In genomic region chr5:33829430-33829829, GRCh38 we compare ENCODE assay signal across 21 cellular contexts.
"Had no signal": no experiment of that assay in that cellular context is flagged by ENCODE, and none has a peak within 500 bp of the region (broad histone marks: within the 10 kb centered on the region; RNA-seq: fewer than 3 reads in every experiment).

No MANE protein-coding gene starts in this region.

- H3K9me3 Mint-ChIP-seq: activated CD4-positive, alpha-beta memory T cell treated with anti-CD3 and anti-CD28 coated beads, Interleukin-2, amount 10 ng/mL, durations not matched to agents 7 days and 5 days; activated CD4-positive, alpha-beta T cell treated with anti-CD3 and anti-CD28 coated beads, Interleukin-2, amount 10 ng/mL, durations not matched to agents 24 days and 14 days; activated naive CD4-positive, alpha-beta T cell treated with anti-CD3 and anti-CD28 coated beads, Interleukin-2, amount 50 U/mL, for 24 hours; activated T-helper 1 cell treated with anti-CD3 and anti-CD28 coated beads, Interleukin-12 subunit alpha, Interleukin-12 subunit beta, Interleukin-2, Interleukin-4 antibody, amounts not matched to agents 30 ng/mL and 10 ng/mL and 1 ng/mL, durations not matched to agents 14 hours and 24 hours and 36 hours; endodermal cell; naive thymus-derived CD8-positive, alpha-beta T cell; stimulated activated effector memory CD8-positive, alpha-beta T cell treated with anti-CD3 and anti-CD28 coated beads, Interleukin-12 subunit alpha, Interleukin-12 subunit beta, amount 100 ng/mL, for 72 hours; T-cell; T-helper 2 cell treated with Interferon-gamma antibody and Interleukin-4, amounts not matched to agents 5 μg/mL and 100 μg/mL, for 36 hours had no signal

- DNase-seq: activated CD4-positive, alpha-beta memory T cell treated with anti-CD3 and anti-CD28 coated beads, Interleukin-2, amount 10 ng/mL, durations not matched to agents 7 days and 5 days; activated CD4-positive, alpha-beta T cell treated with anti-CD3 and anti-CD28 coated beads, Interleukin-2, amount 10 ng/mL, durations not matched to agents 24 days and 14 days; activated gamma-delta T cell; adrenal gland; colonic mucosa; endodermal cell; foreskin melanocyte; head of caudate nucleus; islet precursor cell; left colon; naive thymus-derived CD8-positive, alpha-beta T cell; ovary; stimulated activated CD4-positive, alpha-beta T cell treated with anti-CD3 and anti-CD28 coated beads, Interleukin-1b, Interleukin-23, amount 100 ng/mL, for 48 hours; stomach; T-cell; trophoblast cell had no signal

- H3K36me3 Mint-ChIP-seq: activated naive CD4-positive, alpha-beta T cell treated with anti-CD3 and anti-CD28 coated beads, Interleukin-2, amount 50 U/mL, for 24 hours; naive thymus-derived CD8-positive, alpha-beta T cell; stimulated activated effector memory CD8-positive, alpha-beta T cell treated with anti-CD3 and anti-CD28 coated beads, Interleukin-12 subunit alpha, Interleukin-12 subunit beta, amount 100 ng/mL, for 72 hours; T-cell had no signal

- ATAC-seq: activated CD4-positive, CD25-positive, alpha-beta regulatory T cell treated with anti-CD3 and anti-CD28 coated beads, Interleukin-2, amount 50 U/mL, for 24 hours; left colon; naive thymus-derived CD8-positive, alpha-beta T cell; stimulated activated effector memory CD8-positive, alpha-beta T cell treated with anti-CD3 and anti-CD28 coated beads, Interleukin-12 subunit alpha, Interleukin-12 subunit beta, amount 100 ng/mL, for 72 hours; T-cell had no signal

- H3K27ac Mint-ChIP-seq: activated CD4-positive, alpha-beta memory T cell treated with anti-CD3 and anti-CD28 coated beads, Interleukin-2, amount 10 ng/mL, durations not matched to agents 7 days and 5 days; activated CD4-positive, alpha-beta T cell treated with anti-CD3 and anti-CD28 coated beads, Interleukin-2, amount 10 ng/mL, durations not matched to agents 24 days and 14 days; activated naive CD4-positive, alpha-beta T cell treated with anti-CD3 and anti-CD28 coated beads, Interleukin-2, amount 50 U/mL, for 24 hours; activated T-helper 1 cell treated with anti-CD3 and anti-CD28 coated beads, Interleukin-12 subunit alpha, Interleukin-12 subunit beta, Interleukin-2, Interleukin-4 antibody, amounts not matched to agents 30 ng/mL and 10 ng/mL and 1 ng/mL, durations not matched to agents 14 hours and 24 hours and 36 hours; endodermal cell; naive thymus-derived CD8-positive, alpha-beta T cell; stimulated activated effector memory CD8-positive, alpha-beta T cell treated with anti-CD3 and anti-CD28 coated beads, Interleukin-12 subunit alpha, Interleukin-12 subunit beta, amount 100 ng/mL, for 72 hours; T-cell; T-helper 2 cell treated with Interferon-gamma antibody and Interleukin-4, amounts not matched to agents 5 μg/mL and 100 μg/mL, for 36 hours had no signal

- H3K4me3 Mint-ChIP-seq: activated CD4-positive, alpha-beta memory T cell treated with anti-CD3 and anti-CD28 coated beads, Interleukin-2, amount 10 ng/mL, durations not matched to agents 7 days and 5 days; activated CD4-positive, alpha-beta T cell treated with anti-CD3 and anti-CD28 coated beads, Interleukin-2, amount 10 ng/mL, durations not matched to agents 24 days and 14 days; activated naive CD4-positive, alpha-beta T cell treated with anti-CD3 and anti-CD28 coated beads, Interleukin-2, amount 50 U/mL, for 24 hours; activated T-helper 1 cell treated with anti-CD3 and anti-CD28 coated beads, Interleukin-12 subunit alpha, Interleukin-12 subunit beta, Interleukin-2, Interleukin-4 antibody, amounts not matched to agents 30 ng/mL and 10 ng/mL and 1 ng/mL, durations not matched to agents 14 hours and 24 hours and 36 hours; endodermal cell; naive thymus-derived CD8-positive, alpha-beta T cell; stimulated activated effector memory CD8-positive, alpha-beta T cell treated with anti-CD3 and anti-CD28 coated beads, Interleukin-12 subunit alpha, Interleukin-12 subunit beta, amount 100 ng/mL, for 72 hours; T-cell; T-helper 2 cell treated with Interferon-gamma antibody and Interleukin-4, amounts not matched to agents 5 μg/mL and 100 μg/mL, for 36 hours had no signal

- H3K27me3 Mint-ChIP-seq: activated naive CD4-positive, alpha-beta T cell treated with anti-CD3 and anti-CD28 coated beads, Interleukin-2, amount 50 U/mL, for 24 hours had no signal

- H3K4me1 Mint-ChIP-seq: activated CD4-positive, alpha-beta memory T cell treated with anti-CD3 and anti-CD28 coated beads, Interleukin-2, amount 10 ng/mL, durations not matched to agents 7 days and 5 days; activated CD4-positive, alpha-beta T cell treated with anti-CD3 and anti-CD28 coated beads, Interleukin-2, amount 10 ng/mL, durations not matched to agents 24 days and 14 days; activated naive CD4-positive, alpha-beta T cell treated with anti-CD3 and anti-CD28 coated beads, Interleukin-2, amount 50 U/mL, for 24 hours; endodermal cell; stimulated activated effector memory CD8-positive, alpha-beta T cell treated with anti-CD3 and anti-CD28 coated beads, Interleukin-12 subunit alpha, Interleukin-12 subunit beta, amount 100 ng/mL, for 72 hours had no signal
